23 cellular contexts compared by ENCODE assay signal in genomic region chr9:129505270-129505881, GRCh38.
DNase-seq lines count a peak whose midpoint lies in the region; ATAC-seq, FAIRE-seq and TF ChIP-seq lines count a peak whose summit lies in the region.
"Had no signal": no experiment of that assay in that cellular context is flagged by ENCODE, and none has a peak within 500 bp of the region (broad histone marks: within the 10 kb centered on the region; RNA-seq: fewer than 3 reads in every experiment).

No MANE protein-coding gene starts in this region.

- H3K4me3 Mint-ChIP-seq in MCF 10A (ENCODE audit: unreplicated experiment) = no peak overlapping the region
- no peak overlapping the region for H3K4me3 Mint-ChIP-seq in activated naive CD8-positive, alpha-beta T cell treated with anti-CD3 and anti-CD28 coated beads, Interleukin-2, amount 50 U/mL, for 24 hours
- H3K4me3 Mint-ChIP-seq: B cell, CD14-positive monocyte had no signal

- no TSS peak for BruUV-seq in HepG2 (replicated peaks; lab: Mats Ljungman, UMichigan)
- no TSS peak for BruUV-seq in MCF 10A (replicated peaks; lab: Mats Ljungman, UMichigan)

- H3K27me3 ChIP-seq in HepG2 (ENCODE audit: control insufficient read depth in 1 of 2, insufficient read depth in 2 of 2, low read length in 2 of 2) = no peaks in the 10 kb centered on the region
- H3K27me3 ChIP-seq in right lobe of liver = no peaks in the 10 kb centered on the region
- H3K27me3 ChIP-seq in trophoblast cell (ENCODE audit: insufficient read depth, low read length) = no peaks in the 10 kb centered on the region

- FAIRE-seq in HepG2 (lab: Jason Lieb, UNC) = no peak
- FAIRE-seq: H54 had no signal

- H2BK12ac ChIP-seq in trophoblast cell (ENCODE audit: low read length) = peak overlapping the region; percentile 46

- H3K36me3 ChIP-seq in HepG2 (replicated peaks in 1 of 2; ENCODE audit: control insufficient read depth in 1 of 2, insufficient read depth in 2 of 2, low read length in 2 of 2) (no peaks in the 10 kb centered on the region), right lobe of liver (peaks cover 0 to 17% (median 0%) of the 10 kb centered on the region in 4 donors), trophoblast cell (ENCODE audit: control insufficient read depth in 1 of 2, insufficient read depth in 2 of 2, low read length in 2 of 2) (peaks cover 2 to 3% of the 10 kb centered on the region in 2 experiments)

- 95% methylated on average over 17 of the region's 22 CpGs for WGBS in HepG2 (ENCODE audit: low lambda C conversion rate)
- WGBS in right lobe of liver (ENCODE audit: insufficient coverage, low coverage, low lambda C conversion rate, missing lambda C conversion rate) = 73% methylated on average over 3 of the region's 22 CpGs
- WGBS in trophoblast cell (ENCODE audit: extremely low coverage, insufficient coverage, insufficient read length) = no CpG with 5 or more reads among the region's 22 CpGs

- H3K18ac ChIP-seq in trophoblast cell (ENCODE audit: low read length) = peak overlapping the region; percentile 37

- DNase-seq in HepG2 (ENCODE audit: low spot score) (no peak), right lobe of liver (no peak), erythroblast (lab: John Stamatoyannopoulos, UW) (no peak), trophoblast cell (no peak), MCF 10A (ENCODE audit: unreplicated experiment) (no peak), GM13976 (ENCODE audit: low spot score) (no peak)
- DNase-seq in activated naive CD8-positive, alpha-beta T cell treated with anti-CD3 and anti-CD28 coated beads, Interleukin-2, amount 50 U/mL, for 24 hours = no peak
- DNase-seq: EL, GF-D8, KG1, NCI-H1105 treated with DMSO at 0.1 percent for 48 hours, NCI-H1694, NCI-H2081, NCI-H2171 treated with DMSO at 0.1 percent for 48 hours, NCI-H446, NCI-H526, PC-3, SHP77 treated with DMSO at 0.1 percent for 48 hours, SW 1271 had no signal

- in situ Hi-C loops in HepG2 (cut with HindIII; ENCODE audit: extremely low pct_ligation_motif_present, low pct_unique_long_range_greater_than_20kb) (no loop called here), GM13976 (cut with MboI; ENCODE audit: low sequenced_read_pairs, unreplicated experiment) (no loop called here)

- no peak overlapping the region for H3K14ac ChIP-seq in trophoblast cell (ENCODE audit: low read length)

- H4K20me1 ChIP-seq in HepG2 (ENCODE audit: insufficient read depth, low read length) = no peaks in the 10 kb centered on the region

- H3K9me3 Mint-ChIP-seq in MCF 10A (ENCODE audit: unreplicated experiment) = no peaks in the 10 kb centered on the region
- H3K9me3 Mint-ChIP-seq in activated naive CD8-positive, alpha-beta T cell treated with anti-CD3 and anti-CD28 coated beads, Interleukin-2, amount 50 U/mL, for 24 hours = no peaks in the 10 kb centered on the region

- peaks cover 27% of the 10 kb centered on the region for H3K79me1 ChIP-seq in trophoblast cell (ENCODE audit: low read length)

- peak overlapping the region; percentile 2 for H4K91ac ChIP-seq in trophoblast cell (ENCODE audit: low read depth, low read length)

- H3K9ac ChIP-seq in HepG2 (ENCODE audit: insufficient read depth, low read depth, low read length) (no peak overlapping the region), trophoblast cell (ENCODE audit: low read length) (no peak overlapping the region)

- TF ChIP-seq POLR2A in HepG2 (IDR thresholded peaks at IDR 0.05; ENCODE audit: insufficient read depth in 1 of 2, low read depth in 2 of 2, low read length in 2 of 2) = no peak
- TF ChIP-seq POLR2A in right lobe of liver (IDR thresholded peaks at IDR 0.05) = no peak
- peak; percentile 26 for TF ChIP-seq POLR2A in erythroblast (IDR thresholded peaks at IDR 0.05; ENCODE audit: low read length)

- ATAC-seq in HepG2 = no peak
- ATAC-seq in right lobe of liver = no peak
- no peak for ATAC-seq in activated naive CD8-positive, alpha-beta T cell treated with anti-CD3 and anti-CD28 coated beads, Interleukin-2, amount 50 U/mL, for 24 hours
- ATAC-seq: PC-3 had no signal

- peaks cover 15% of the 10 kb centered on the region for H3K4me1 ChIP-seq in HepG2 (ENCODE audit: insufficient read depth, low read length)
- peaks cover 0 to 17% (median 7%) of the 10 kb centered on the region in 4 donors for H3K4me1 ChIP-seq in right lobe of liver
- H3K4me1 ChIP-seq in trophoblast cell (ENCODE audit: control insufficient read depth in 1 of 2, insufficient read depth in 2 of 2, low read length in 2 of 2) = peaks cover 20 to 25% of the 10 kb centered on the region in 2 experiments

- no peaks in the 10 kb centered on the region for H3K9me3 ChIP-seq in HepG2 (ENCODE audit: low read length)
- H3K9me3 ChIP-seq in right lobe of liver = no peaks in the 10 kb centered on the region
- no peaks in the 10 kb centered on the region for H3K9me3 ChIP-seq in trophoblast cell (ENCODE audit: insufficient read depth, low read depth, low read length)

- no peak overlapping the region for H3K23ac ChIP-seq in trophoblast cell (ENCODE audit: low read length)

- H4K8ac ChIP-seq in trophoblast cell (ENCODE audit: low read depth, low read length) = no peak overlapping the region

- H3K4me2 ChIP-seq in HepG2 (ENCODE audit: low read depth, low read length) = no peak overlapping the region
- no peak overlapping the region for H3K4me2 ChIP-seq in trophoblast cell (ENCODE audit: low read length)

- intact Hi-C loops in HepG2 (cut with micrococcal nuclease; ENCODE audit: unreplicated experiment) = no loop called here
- intact Hi-C loops in right lobe of liver (cut with DNase I) = loop anchor here in 1 of 2 donors (10.0 kb wide), 2 partner anchors 49 to 99 kb away; no protein-coding TSS in a partner anchor
- intact Hi-C loops in MCF 10A (cut with micrococcal nuclease) = no loop called here

- H3K4ac ChIP-seq in trophoblast cell (ENCODE audit: low read depth, low read length) = no peak overlapping the region

- POLR2A ChIA-PET in HepG2 (lab: Yijun Ruan, JAX) = interaction anchor here (1.0 to 5.1 kb wide), 2 partner anchors 8 to 101 kb away, joined by 3 to 33 read pairs; no protein-coding TSS in a partner anchor
- POLR2A ChIA-PET in MCF 10A (lab: Yijun Ruan, JAX) = interaction anchor here (0.8 to 1.2 kb wide), 4 partner anchors 9 to 42 kb away, joined by 3 read pairs; no protein-coding TSS in a partner anchor

- H3K4me3 ChIP-seq in HepG2 (replicated peaks in 1 of 3; ENCODE audit: insufficient read depth in 1 of 3, low read depth in 2 of 3, low read length in 3 of 3) (no peak overlapping the region), right lobe of liver (no peak overlapping the region), trophoblast cell (ENCODE audit: low read depth, low read length) (no peak overlapping the region)
- H3K4me3 ChIP-seq: SK-N-MC had no signal

- H2BK120ac ChIP-seq in trophoblast cell (ENCODE audit: insufficient read depth, low read length, poor library complexity) = no peak overlapping the region

- H3K27ac ChIP-seq in HepG2 (ENCODE audit: extremely low read length, insufficient read depth, low read length) (no peak overlapping the region), right lobe of liver (no peak overlapping the region), trophoblast cell (ENCODE audit: low read depth, low read length) (no peak overlapping the region)
- H3K27ac ChIP-seq: SK-N-MC had no signal

- H2BK5ac ChIP-seq in trophoblast cell (ENCODE audit: low read depth, low read length, poor library complexity) = no peak overlapping the region

- H2AFZ ChIP-seq in HepG2 (ENCODE audit: low read length) (no peak overlapping the region), trophoblast cell (ENCODE audit: insufficient read depth, low read length, poor library complexity) (no peak overlapping the region)

- H3K27me3 Mint-ChIP-seq in MCF 10A (ENCODE audit: insufficient read depth, unreplicated experiment) = no peaks in the 10 kb centered on the region
- H3K27me3 Mint-ChIP-seq in activated naive CD8-positive, alpha-beta T cell treated with anti-CD3 and anti-CD28 coated beads, Interleukin-2, amount 50 U/mL, for 24 hours = no peaks in the 10 kb centered on the region

- no peak overlapping the region for H3K27ac Mint-ChIP-seq in MCF 10A (ENCODE audit: low read depth, unreplicated experiment)
- H3K27ac Mint-ChIP-seq in activated naive CD8-positive, alpha-beta T cell treated with anti-CD3 and anti-CD28 coated beads, Interleukin-2, amount 50 U/mL, for 24 hours = no peak overlapping the region

- no peak for TF ChIP-seq RAD21 in HepG2 (CRISPR knock-in tag; IDR thresholded peaks at IDR 0.05)

- CTCF ChIA-PET in HepG2 (lab: Yijun Ruan, JAX; ENCODE audit: low intra/inter-chr PET ratio, low total read pairs) = no interaction called here
- CTCF ChIA-PET in MCF 10A (lab: Yijun Ruan, JAX) = interaction anchor here (0.7 kb wide), 1 partner anchor 185 kb away, joined by 3 read pairs; no protein-coding TSS in a partner anchor

- H4K12ac ChIP-seq in trophoblast cell (ENCODE audit: low read depth, low read length) = no peak overlapping the region

- TF ChIP-seq EP300 in HepG2 (IDR thresholded peaks at IDR 0.05; ENCODE audit: low read depth in 2 of 2, low read length in 2 of 2) (no peak), HepG2 (CRISPR knock-in tag; IDR thresholded peaks at IDR 0.05; ENCODE audit: borderline replicate concordance) (no peak)

- H3K79me2 ChIP-seq in HepG2 (ENCODE audit: insufficient read depth, low read length) = no peaks in the 10 kb centered on the region
- H3K79me2 ChIP-seq in trophoblast cell (ENCODE audit: control insufficient read depth, insufficient read depth, low read length, poor library complexity) = peaks cover 7% of the 10 kb centered on the region

- TF ChIP-seq CTCF in HepG2 (CRISPR knock-in tag; IDR thresholded peaks at IDR 0.05) (no peak), right lobe of liver (IDR thresholded peaks at IDR 0.05) (no peak), MCF 10A (IDR thresholded peaks at IDR 0.05; ENCODE audit: unreplicated experiment) (no peak), GM13976 (IDR thresholded peaks at IDR 0.05; ENCODE audit: borderline replicate concordance, control extremely low read depth, extremely low read depth, insufficient read depth, missing control alignments) (no peak)

- H2AK5ac ChIP-seq in trophoblast cell (ENCODE audit: low read length) = peak overlapping the region; percentile 60

- peaks cover 35% of the 10 kb centered on the region for H3K36me3 Mint-ChIP-seq in MCF 10A (ENCODE audit: insufficient read depth, unreplicated experiment)
- H3K36me3 Mint-ChIP-seq in activated naive CD8-positive, alpha-beta T cell treated with anti-CD3 and anti-CD28 coated beads, Interleukin-2, amount 50 U/mL, for 24 hours (ENCODE audit: low read depth) = peaks cover 8% of the 10 kb centered on the region

- H3K4me1 Mint-ChIP-seq in MCF 10A (ENCODE audit: insufficient read depth, unreplicated experiment) = peaks cover 6% of the 10 kb centered on the region
- peaks cover 13% of the 10 kb centered on the region for H3K4me1 Mint-ChIP-seq in activated naive CD8-positive, alpha-beta T cell treated with anti-CD3 and anti-CD28 coated beads, Interleukin-2, amount 50 U/mL, for 24 hours

TF ChIP-seq in HepG2, 621 proteins besides CTCF, POLR2A, EP300 and RAD21 (continues in another document):
- no peak for TF ChIP-seq ZNF451 (CRISPR knock-in tag; IDR thresholded peaks at IDR 0.05)
